13 cellular contexts compared by ENCODE assay signal in genomic region chr3:13525827-13526625, GRCh38. TPM values are rescaled to one million over a fixed set of nuclear protein-coding genes. Genes with fewer than 3 reads are reported as not detected.
DNase-seq lines count a peak whose midpoint lies in the region; ATAC-seq and TF ChIP-seq lines count a peak whose summit lies in the region.
"Had no signal": no experiment of that assay in that cellular context is flagged by ENCODE, and none has a peak within 500 bp of the region (broad histone marks: within the 10 kb centered on the region; RNA-seq: fewer than 3 reads in every experiment).

No MANE protein-coding gene starts in this region.

- CTCF ChIA-PET in activated CD4-positive, alpha-beta T cell treated with anti-CD3 and anti-CD28 coated beads, Interleukin-2, amount 10 ng/mL, durations not matched to agents 7 days and 5 days (lab: Charles Lee) = interaction anchor here (0.7 kb wide), 1 partner anchor 18 kb away, joined by 3 read pairs; no protein-coding TSS in a partner anchor

- H3K27me3 Mint-ChIP-seq in activated T-helper 1 cell treated with anti-CD3 and anti-CD28 coated beads, Interleukin-12 subunit alpha, Interleukin-12 subunit beta, Interleukin-2, Interleukin-4 antibody, amounts not matched to agents 30 ng/mL and 10 ng/mL and 1 ng/mL, durations not matched to agents 14 hours and 24 hours and 36 hours (ENCODE audit: insufficient read depth) = peaks cover 15% of the 10 kb centered on the region
- H3K27me3 Mint-ChIP-seq in activated CD4-positive, alpha-beta T cell treated with anti-CD3 and anti-CD28 coated beads, Interleukin-2, amount 10 ng/mL, durations not matched to agents 7 days and 5 days = peaks cover 12% of the 10 kb centered on the region

- POLR2A ChIA-PET in activated CD4-positive, alpha-beta T cell treated with anti-CD3 and anti-CD28 coated beads, Interleukin-2, amount 10 ng/mL, durations not matched to agents 7 days and 5 days (lab: Charles Lee) = no interaction called here

- TF ChIP-seq CTCF in heart right ventricle (IDR thresholded peaks at IDR 0.05) (no peak), psoas muscle (IDR thresholded peaks at IDR 0.05) (no peak)

- ATAC-seq in heart right ventricle (peak in 5 of 8 donors; percentile 8 to 49 (median 26)), psoas muscle (peak in 3 of 4 donors; percentile 46 to 58 (median 49))

- intact Hi-C loops in heart right ventricle (cut with DNase I) = no loop called here
- intact Hi-C loops in psoas muscle (cut with DNase I) = no loop called here
- intact Hi-C loops in activated T-helper 1 cell treated with anti-CD3 and anti-CD28 coated beads, Interleukin-12 subunit alpha, Interleukin-12 subunit beta, Interleukin-2, Interleukin-4 antibody, amounts not matched to agents 30 ng/mL and 10 ng/mL and 1 ng/mL, durations not matched to agents 14 hours and 24 hours and 36 hours (cut with micrococcal nuclease) = no loop called here

- peak; percentile 14 for DNase-seq in DMS79 treated with DMSO at 0.1 percent for 48 hours (lab: John Stamatoyannopoulos, UW)
- no peak for DNase-seq in heart right ventricle
- DNase-seq in psoas muscle = peak in 1 of 2 donors; percentile 65
- DNase-seq in activated T-helper 1 cell treated with anti-CD3 and anti-CD28 coated beads, Interleukin-12 subunit alpha, Interleukin-12 subunit beta, Interleukin-2, Interleukin-4 antibody, amounts not matched to agents 30 ng/mL and 10 ng/mL and 1 ng/mL, durations not matched to agents 14 hours and 24 hours and 36 hours (ENCODE audit: low spot score) = no peak
- DNase-seq in NCI-H1048 (lab: John Stamatoyannopoulos, UW) = no peak
- DNase-seq in activated naive CD4-positive, alpha-beta T cell treated with Interleukin-2 at 50 U/mL for 16 hours = no peak
- DNase-seq in activated CD4-positive, alpha-beta T cell treated with anti-CD3 and anti-CD28 coated beads, Interleukin-2, amount 10 ng/mL, durations not matched to agents 7 days and 5 days = no peak
- DNase-seq: cortex of kidney, NCI-H146, PC-9 had no signal

- no peaks in the 10 kb centered on the region for H3K36me3 Mint-ChIP-seq in activated T-helper 1 cell treated with anti-CD3 and anti-CD28 coated beads, Interleukin-12 subunit alpha, Interleukin-12 subunit beta, Interleukin-2, Interleukin-4 antibody, amounts not matched to agents 30 ng/mL and 10 ng/mL and 1 ng/mL, durations not matched to agents 14 hours and 24 hours and 36 hours (ENCODE audit: low read depth)
- H3K36me3 Mint-ChIP-seq in activated CD4-positive, alpha-beta T cell treated with anti-CD3 and anti-CD28 coated beads, Interleukin-2, amount 10 ng/mL, durations not matched to agents 7 days and 5 days (ENCODE audit: low read depth) = no peaks in the 10 kb centered on the region

- WGBS in adipose tissue, 3 donors = 64 to 75% (median 67%) methylated on average over 19 to 20 of the region's 20 CpGs
- 64 to 75% methylated on average over 20 of the region's 20 CpGs for WGBS in heart right ventricle, 2 donors
- 50 to 61% (median 52%) methylated on average over 20 of the region's 20 CpGs for WGBS in psoas muscle, 3 donors

- H3K4me3 ChIP-seq in heart right ventricle = no peak overlapping the region
- H3K4me3 ChIP-seq in psoas muscle = no peak overlapping the region
- H3K4me3 ChIP-seq: PC-9 had no signal

- H3K36me3 ChIP-seq in heart right ventricle (no peaks in the 10 kb centered on the region), psoas muscle (ENCODE audit: insufficient read depth in 1 of 2, low read depth in 1 of 2) (no peaks in the 10 kb centered on the region)

- no peaks in the 10 kb centered on the region for H3K9me3 ChIP-seq in heart right ventricle
- H3K9me3 ChIP-seq in psoas muscle = no peaks in the 10 kb centered on the region

- no peak overlapping the region for H3K4me3 Mint-ChIP-seq in activated T-helper 1 cell treated with anti-CD3 and anti-CD28 coated beads, Interleukin-12 subunit alpha, Interleukin-12 subunit beta, Interleukin-2, Interleukin-4 antibody, amounts not matched to agents 30 ng/mL and 10 ng/mL and 1 ng/mL, durations not matched to agents 14 hours and 24 hours and 36 hours
- H3K4me3 Mint-ChIP-seq in activated CD4-positive, alpha-beta T cell treated with anti-CD3 and anti-CD28 coated beads, Interleukin-2, amount 10 ng/mL, durations not matched to agents 7 days and 5 days = no peak overlapping the region

- no peaks in the 10 kb centered on the region for H3K27me3 ChIP-seq in heart right ventricle
- H3K27me3 ChIP-seq in psoas muscle (ENCODE audit: insufficient read depth in 3 of 3, low read length in 2 of 3) = no peaks in the 10 kb centered on the region

- H3K4me1 ChIP-seq in heart right ventricle (peaks cover 0 to 34% (median 10%) of the 10 kb centered on the region in 9 donors), psoas muscle (no peaks in the 10 kb centered on the region)

- no peaks in the 10 kb centered on the region for H3K4me1 Mint-ChIP-seq in activated T-helper 1 cell treated with anti-CD3 and anti-CD28 coated beads, Interleukin-12 subunit alpha, Interleukin-12 subunit beta, Interleukin-2, Interleukin-4 antibody, amounts not matched to agents 30 ng/mL and 10 ng/mL and 1 ng/mL, durations not matched to agents 14 hours and 24 hours and 36 hours (ENCODE audit: low read depth)
- no peaks in the 10 kb centered on the region for H3K4me1 Mint-ChIP-seq in activated CD4-positive, alpha-beta T cell treated with anti-CD3 and anti-CD28 coated beads, Interleukin-2, amount 10 ng/mL, durations not matched to agents 7 days and 5 days

- peak overlapping the region; percentile 62 for H3K27ac ChIP-seq in adipose tissue (ENCODE audit: low read depth, low read length)
- peak overlapping the region; percentile 16 to 75 (median 54) for H3K27ac ChIP-seq in heart right ventricle
- H3K27ac ChIP-seq in psoas muscle = no peak overlapping the region
- H3K27ac ChIP-seq: C4-2B, HL-60, PC-9 had no signal

- H3K9me3 Mint-ChIP-seq in activated T-helper 1 cell treated with anti-CD3 and anti-CD28 coated beads, Interleukin-12 subunit alpha, Interleukin-12 subunit beta, Interleukin-2, Interleukin-4 antibody, amounts not matched to agents 30 ng/mL and 10 ng/mL and 1 ng/mL, durations not matched to agents 14 hours and 24 hours and 36 hours = no peaks in the 10 kb centered on the region
- H3K9me3 Mint-ChIP-seq in activated CD4-positive, alpha-beta T cell treated with anti-CD3 and anti-CD28 coated beads, Interleukin-2, amount 10 ng/mL, durations not matched to agents 7 days and 5 days = peaks cover 4% of the 10 kb centered on the region

- no peak overlapping the region for H3K27ac Mint-ChIP-seq in activated T-helper 1 cell treated with anti-CD3 and anti-CD28 coated beads, Interleukin-12 subunit alpha, Interleukin-12 subunit beta, Interleukin-2, Interleukin-4 antibody, amounts not matched to agents 30 ng/mL and 10 ng/mL and 1 ng/mL, durations not matched to agents 14 hours and 24 hours and 36 hours
- no peak overlapping the region for H3K27ac Mint-ChIP-seq in activated CD4-positive, alpha-beta T cell treated with anti-CD3 and anti-CD28 coated beads, Interleukin-2, amount 10 ng/mL, durations not matched to agents 7 days and 5 days

RNA-seq across cellular contexts. Expression of gene FBLN2, which starts 22.9 kb away (rescaled TPM):
- polyA plus RNA-seq in adipose tissue (100 to 1,000 TPM in 1 of 3 donors, 10 to 100 TPM in 2; 10.2 to 147 (median 91.1) TPM), heart right ventricle (10 to 100 TPM; 20.7 to 55.9 TPM), psoas muscle (10 to 100 TPM; 12.8 to 16.1 (median 14.7) TPM)
- total RNA-seq in heart right ventricle (10 to 100 TPM; 35.4 to 78.9 (median 47.0) TPM), psoas muscle (10 to 100 TPM; 24.9 to 59.4 (median 29.7) TPM)
- total RNA-seq in activated T-helper 1 cell treated with anti-CD3 and anti-CD28 coated beads, Interleukin-12 subunit alpha, Interleukin-12 subunit beta, Interleukin-2, Interleukin-4 antibody, amounts not matched to agents 30 ng/mL and 10 ng/mL and 1 ng/mL, durations not matched to agents 14 hours and 24 hours and 36 hours = not detected in 2 replicates
- not detected for total RNA-seq in activated CD4-positive, alpha-beta T cell treated with anti-CD3 and anti-CD28 coated beads, Interleukin-2, amount 10 ng/mL, durations not matched to agents 7 days and 5 days

RNA-seq across cellular contexts. Expression of gene HDAC11, which starts 45.9 kb away (rescaled TPM):
- polyA plus RNA-seq in adipose tissue (10 to 100 TPM in 2 of 3 donors, 1 to 10 TPM in 1; 9.8 to 36.3 (median 12.6) TPM), heart right ventricle (10 to 100 TPM; 15.9 to 21.7 TPM), psoas muscle (10 to 100 TPM in 2 of 3 donors, 1 to 10 TPM in 1; 9.2 to 29.6 (median 22.3) TPM)
- total RNA-seq in heart right ventricle (10 to 100 TPM; 26.6 to 46.0 (median 33.7) TPM), psoas muscle (10 to 100 TPM; 16.5 to 24.8 (median 21.2) TPM)
- 1.4 and 2.0 TPM in 2 replicates for total RNA-seq in activated T-helper 1 cell treated with anti-CD3 and anti-CD28 coated beads, Interleukin-12 subunit alpha, Interleukin-12 subunit beta, Interleukin-2, Interleukin-4 antibody, amounts not matched to agents 30 ng/mL and 10 ng/mL and 1 ng/mL, durations not matched to agents 14 hours and 24 hours and 36 hours
- total RNA-seq in activated CD4-positive, alpha-beta T cell treated with anti-CD3 and anti-CD28 coated beads, Interleukin-2, amount 10 ng/mL, durations not matched to agents 7 days and 5 days = 1 to 10 TPM; 1.6 to 2.3 TPM

Comparison
In these comparisons a context has a peak if more than half of its experiments do, and no peak if none do; other contexts are left out.
1. RNA of gene FBLN2, which starts 22.9 kb away (total RNA-seq): 35.4 to 78.9 TPM in heart right ventricle and 24.9 to 59.4 TPM in psoas muscle; not detected in activated T-helper 1 cell treated with anti-CD3 and anti-CD28 coated beads, Interleukin-12 subunit alpha, Interleukin-12 subunit beta, Interleukin-2, Interleukin-4 antibody, amounts not matched to agents 30 ng/mL and 10 ng/mL and 1 ng/mL, durations not matched to agents 14 hours and 24 hours and 36 hours and not detected in activated CD4-positive, alpha-beta T cell treated with anti-CD3 and anti-CD28 coated beads, Interleukin-2, amount 10 ng/mL, durations not matched to agents 7 days and 5 days; every median in the first group is over 10 times any median in the second.